ENCODE assay signal across 11 cellular contexts in genomic region chr15:70491183-70491621, GRCh38.
DNase-seq lines count a peak whose midpoint lies in the region; ATAC-seq and TF ChIP-seq lines count a peak whose summit lies in the region.
"Had no signal": no experiment of that assay in that cellular context is flagged by ENCODE, and none has a peak within 500 bp of the region (broad histone marks: within the 10 kb centered on the region; RNA-seq: fewer than 3 reads in every experiment).

No MANE protein-coding gene starts in this region.

- H3K4me1 ChIP-seq in CD4-positive, alpha-beta memory T cell (ENCODE audit: insufficient read depth, low read length), result peaks cover 85% of the 10 kb centered on the region
- H3K4me1 ChIP-seq in MM.1S (ENCODE audit: low read length), result peaks cover 51% of the 10 kb centered on the region

- peak overlapping the region; percentile 60 to 85 (median 77) for H3K4me3 Mint-ChIP-seq in CD4-positive, alpha-beta memory T cell
- peak overlapping the region; percentile 75 for H3K4me3 Mint-ChIP-seq in activated CD8-positive, alpha-beta T cell treated with anti-CD3 and anti-CD28 coated beads, Interleukin-2, amount 10 ng/mL, durations not matched to agents 7 days and 5 days
- peak overlapping the region; percentile 57 for H3K4me3 Mint-ChIP-seq in memory B cell

- CTCF ChIA-PET in CD4-positive, alpha-beta memory T cell (lab: Charles Lee; ENCODE audit: partially characterized antibody), result interaction anchor here (0.9 to 7.5 kb wide), 9 partner anchors 14 to 1016 kb away, joined by 3 to 109 read pairs (median 21); no protein-coding TSS in a partner anchor
- CTCF ChIA-PET in activated CD8-positive, alpha-beta T cell treated with anti-CD3 and anti-CD28 coated beads, Interleukin-2, amount 10 ng/mL, durations not matched to agents 7 days and 5 days (lab: Charles Lee), result interaction anchor here (1.1 to 14.2 kb wide), 5 partner anchors 11 to 25 kb away, joined by 4 to 106 read pairs (median 25); no protein-coding TSS in a partner anchor

- H3K36me3 ChIP-seq in CD4-positive, alpha-beta memory T cell (ENCODE audit: insufficient read depth, low read length), result no peaks in the 10 kb centered on the region
- H3K36me3 ChIP-seq in MM.1S (replicated peaks; ENCODE audit: insufficient read depth, low read length), result no peaks in the 10 kb centered on the region
- H3K36me3 ChIP-seq: cardiac muscle cell, sigmoid colon had no signal

- H3K27ac Mint-ChIP-seq in CD4-positive, alpha-beta memory T cell, result peak overlapping the region in 5 of 7 donors; percentile 36 to 78 (median 52)
- H3K27ac Mint-ChIP-seq in activated CD8-positive, alpha-beta T cell treated with anti-CD3 and anti-CD28 coated beads, Interleukin-2, amount 10 ng/mL, durations not matched to agents 7 days and 5 days, result peak overlapping the region; percentile 18
- no peak overlapping the region for H3K27ac Mint-ChIP-seq in memory B cell

- H3K4me3 ChIP-seq in CD4-positive, alpha-beta memory T cell (ENCODE audit: low read length in 2 of 2), result peak overlapping the region in 1 of 2 donors; percentile 44
- no peak overlapping the region for H3K4me3 ChIP-seq in MM.1S (ENCODE audit: low read length)
- H3K4me3 ChIP-seq: cardiac muscle cell, sigmoid colon had no signal

- H3K9me2 ChIP-seq in MM.1S (replicated peaks; ENCODE audit: insufficient read depth, low read length), result no peaks in the 10 kb centered on the region

- intact Hi-C loops in CD4-positive, alpha-beta memory T cell (cut with micrococcal nuclease), result no loop called here
- intact Hi-C loops in head of caudate nucleus (cut with DNase I), result no loop called here

- no peaks in the 10 kb centered on the region for H3K79me2 ChIP-seq in MM.1S (ENCODE audit: low read length)

- no peak for DNase-seq in CD4-positive, alpha-beta memory T cell
- DNase-seq in MM.1S (no peak), memory B cell (ENCODE audit: low spot score in 2 of 2) (no peak), head of caudate nucleus (no peak), HK-2 (ENCODE audit: unreplicated experiment) (no peak), SHP77 (lab: John Stamatoyannopoulos, UW) (no peak), NCI-H1417 (lab: John Stamatoyannopoulos, UW) (no peak)
- DNase-seq in activated CD8-positive, alpha-beta T cell treated with anti-CD3 and anti-CD28 coated beads, Interleukin-2, amount 10 ng/mL, durations not matched to agents 7 days and 5 days, result peak; percentile 49
- DNase-seq: NCI-H1436 treated with DMSO at 0.1 percent for 48 hours, sigmoid colon had no signal

- peak overlapping the region; percentile 85 for H3K4me2 ChIP-seq in MM.1S (ENCODE audit: low read depth, low read length)

- peak overlapping the region; percentile 30; the same call in 1 of the 2 replicates for H2AFZ ChIP-seq in MM.1S (ENCODE audit: low read length)

- H3F3A ChIP-seq in MM.1S (ENCODE audit: insufficient read depth, low read length), result peaks cover 27% of the 10 kb centered on the region

- H3K27me3 Mint-ChIP-seq in CD4-positive, alpha-beta memory T cell, result peaks cover 0 to 3% of the 10 kb centered on the region in 2 donors
- H3K27me3 Mint-ChIP-seq in activated CD8-positive, alpha-beta T cell treated with anti-CD3 and anti-CD28 coated beads, Interleukin-2, amount 10 ng/mL, durations not matched to agents 7 days and 5 days (ENCODE audit: low read depth), result peaks cover 25% of the 10 kb centered on the region
- H3K27me3 Mint-ChIP-seq in memory B cell, result peaks cover 1% of the 10 kb centered on the region

- ATAC-seq in activated CD8-positive, alpha-beta T cell treated with anti-CD3 and anti-CD28 coated beads, Interleukin-2, amount 10 ng/mL, durations not matched to agents 7 days and 5 days, result no peak
- no peak for ATAC-seq in memory B cell (ENCODE audit: low read depth)

- peaks cover 60 to 92% (median 72%) of the 10 kb centered on the region in 4 donors for H3K4me1 Mint-ChIP-seq in CD4-positive, alpha-beta memory T cell
- H3K4me1 Mint-ChIP-seq in activated CD8-positive, alpha-beta T cell treated with anti-CD3 and anti-CD28 coated beads, Interleukin-2, amount 10 ng/mL, durations not matched to agents 7 days and 5 days (ENCODE audit: low read depth), result peaks cover 87% of the 10 kb centered on the region
- peaks cover 54% of the 10 kb centered on the region for H3K4me1 Mint-ChIP-seq in memory B cell

- H3K27me3 ChIP-seq in CD4-positive, alpha-beta memory T cell (ENCODE audit: insufficient read depth, low read length), result no peaks in the 10 kb centered on the region
- no peaks in the 10 kb centered on the region for H3K27me3 ChIP-seq in MM.1S (replicated peaks; ENCODE audit: insufficient read depth, low read length)
- H3K27me3 ChIP-seq: cardiac muscle cell, sigmoid colon had no signal

- no peak overlapping the region for H3K9ac ChIP-seq in MM.1S (ENCODE audit: low read length)

- no peak overlapping the region for H3K27ac ChIP-seq in CD4-positive, alpha-beta memory T cell (ENCODE audit: low read depth, low read length)
- peak overlapping the region; percentile 96; the same call in 1 of the 2 replicates for H3K27ac ChIP-seq in MM.1S (ENCODE audit: low read length)
- H3K27ac ChIP-seq: cardiac muscle cell, sigmoid colon had no signal

- POLR2A ChIA-PET in CD4-positive, alpha-beta memory T cell (lab: Charles Lee; ENCODE audit: partially characterized antibody), result interaction anchor here (0.6 to 5.3 kb wide), 14 partner anchors 11 to 1029 kb away, joined by 4 to 54 read pairs (median 10); partner anchors contain the start of gene TLE3
- POLR2A ChIA-PET in activated CD8-positive, alpha-beta T cell treated with anti-CD3 and anti-CD28 coated beads, Interleukin-2, amount 10 ng/mL, durations not matched to agents 7 days and 5 days (lab: Charles Lee), result interaction anchor here (1.0 to 2.6 kb wide), 5 partner anchors 11 to 1022 kb away, joined by 3 to 14 read pairs (median 6); no protein-coding TSS in a partner anchor

- no peak for TF ChIP-seq CTCF in MM.1S (IDR thresholded peaks at IDR 0.05; ENCODE audit: low read length)

- no peaks in the 10 kb centered on the region for H3K9me3 Mint-ChIP-seq in CD4-positive, alpha-beta memory T cell
- H3K9me3 Mint-ChIP-seq in activated CD8-positive, alpha-beta T cell treated with anti-CD3 and anti-CD28 coated beads, Interleukin-2, amount 10 ng/mL, durations not matched to agents 7 days and 5 days (ENCODE audit: insufficient read depth), result no peaks in the 10 kb centered on the region
- H3K9me3 Mint-ChIP-seq in memory B cell, result no peaks in the 10 kb centered on the region

- H3K36me3 Mint-ChIP-seq in CD4-positive, alpha-beta memory T cell, result no peaks in the 10 kb centered on the region
- H3K36me3 Mint-ChIP-seq in activated CD8-positive, alpha-beta T cell treated with anti-CD3 and anti-CD28 coated beads, Interleukin-2, amount 10 ng/mL, durations not matched to agents 7 days and 5 days (ENCODE audit: low read depth), result peaks cover 5% of the 10 kb centered on the region
- no peaks in the 10 kb centered on the region for H3K36me3 Mint-ChIP-seq in memory B cell

- H4K20me1 ChIP-seq in MM.1S (ENCODE audit: insufficient read depth, low read length), result no peaks in the 10 kb centered on the region

- no peaks in the 10 kb centered on the region for H3K9me3 ChIP-seq in CD4-positive, alpha-beta memory T cell (ENCODE audit: control insufficient read depth in 1 of 2, low read length in 2 of 2)
- no peaks in the 10 kb centered on the region for H3K9me3 ChIP-seq in MM.1S (replicated peaks; ENCODE audit: insufficient read depth, low read length)
- H3K9me3 ChIP-seq: sigmoid colon had no signal
